In genomic region chr10:90930971-90931841, GRCh38 we compare ENCODE assay signal across 8 cellular contexts. TPM values are rescaled to one million over a fixed set of nuclear protein-coding genes. Genes with fewer than 3 reads are reported as not detected.
DNase-seq lines count a peak whose midpoint lies in the region; ATAC-seq, FAIRE-seq and TF ChIP-seq lines count a peak whose summit lies in the region.

No MANE protein-coding gene starts in this region.

- no peak for TF ChIP-seq POLR2A in K562 (conservative IDR thresholded peaks at IDR 0.05)

- H2AFZ ChIP-seq in K562 (ENCODE audit: low read depth, low read length), result no peak overlapping the region

- FAIRE-seq in K562 (lab: Jason Lieb, UNC), result no peak

- no TSS peak for BruUV-seq in K562 (replicated peaks; lab: Mats Ljungman, UMichigan)

- ATAC-seq in K562 (no peak), GM21381 (IDR thresholded peaks at IDR 0.05; ENCODE audit: unreplicated experiment) (no peak)

- peaks cover 0 to 5% of the 10 kb centered on the region in 2 experiments; a peak in 2 of 5 replicates for H3K27me3 ChIP-seq in K562 (ENCODE audit: control insufficient read depth in 2 of 2, insufficient read depth in 2 of 2, low read length in 2 of 2)
- H3K27me3 ChIP-seq in thymus (ENCODE audit: control insufficient read depth, insufficient read depth), result no peaks in the 10 kb centered on the region

- no peaks in the 10 kb centered on the region for H3K36me3 ChIP-seq in K562 (ENCODE audit: control insufficient read depth, insufficient read depth, low read length)
- no peaks in the 10 kb centered on the region for H3K36me3 ChIP-seq in thymus (ENCODE audit: control insufficient read depth, insufficient read depth)

- no peaks in the 10 kb centered on the region for H3K9me3 ChIP-seq in K562 (replicated peaks; ENCODE audit: control insufficient read depth, insufficient read depth, low read depth, low read length)
- H3K9me3 ChIP-seq in thymus (ENCODE audit: control insufficient read depth), result no peaks in the 10 kb centered on the region

- DNase-seq in HK-2 (ENCODE audit: unreplicated experiment) (peak; percentile 79), K562 (ENCODE audit: extremely low read depth in 1 of 4, low spot score in 3 of 4) (no peak), iris pigment epithelial cell (ENCODE audit: low read depth) (peak; percentile 91), NCI-H345 (lab: John Stamatoyannopoulos, UW) (no peak), D341Med (ENCODE audit: low spot score) (no peak)
- DNase-seq in activated T-cell treated with anti-CD3 and anti-CD28 coated beads, Interleukin-2, amount 50 U/mL, for 24 hours, result no peak

- H3K27ac ChIP-seq in K562 (ENCODE audit: extremely low read depth, low read depth, low read length) (no peak overlapping the region), thymus (ENCODE audit: low read depth) (peak overlapping the region; percentile 84)

- H3K4me1 Mint-ChIP-seq in activated T-cell treated with anti-CD3 and anti-CD28 coated beads, Interleukin-2, amount 50 U/mL, for 24 hours (ENCODE audit: low read depth), result no peaks in the 10 kb centered on the region

- intact Hi-C loops in K562 (cut with micrococcal nuclease), result no loop called here

- H3K4me2 ChIP-seq in K562 (ENCODE audit: insufficient read depth, low read length), result no peak overlapping the region

- WGBS in K562 (ENCODE audit: insufficient coverage, low coverage, missing lambda C conversion rate), result 2% methylated on average over 6 of the region's 6 CpGs
- 62% methylated on average over 6 of the region's 6 CpGs for WGBS in thymus

- in situ Hi-C loops in K562 (cut with MboI), result no loop called here

- TF ChIP-seq EP300 in K562 (IDR thresholded peaks at IDR 0.05; ENCODE audit: low read length), result no peak

- no peak for TF ChIP-seq RAD21 in K562 (CRISPR knock-in tag; conservative IDR thresholded peaks at IDR 0.05 in 1 of 2, IDR thresholded peaks at IDR 0.05 in 1 of 2)

- peaks cover 26% of the 10 kb centered on the region for H3K27me3 Mint-ChIP-seq in activated T-cell treated with anti-CD3 and anti-CD28 coated beads, Interleukin-2, amount 50 U/mL, for 24 hours

- no peak for TF ChIP-seq CTCF in K562 (IDR thresholded peaks at IDR 0.05 in 2 of 3, conservative IDR thresholded peaks at IDR 0.05 in 1 of 3; ENCODE audit: insufficient read depth in 2 of 3, low read depth in 1 of 3, low read length in 3 of 3)

- H3K9me3 Mint-ChIP-seq in activated T-cell treated with anti-CD3 and anti-CD28 coated beads, Interleukin-2, amount 50 U/mL, for 24 hours, result no peaks in the 10 kb centered on the region

- no peaks in the 10 kb centered on the region; a peak in 1 of 5 replicates for H3K4me1 ChIP-seq in K562 (replicated peaks in 1 of 2; ENCODE audit: control insufficient read depth in 2 of 2, insufficient read depth in 2 of 2, low read length in 2 of 2)
- peaks cover 23% of the 10 kb centered on the region for H3K4me1 ChIP-seq in thymus (ENCODE audit: control insufficient read depth, insufficient read depth, low read length)

- CTCF ChIA-PET in K562 (lab: Yijun Ruan, JAX; ENCODE audit: low intra/inter-chr PET ratio), result no interaction called here

- POLR2A ChIA-PET in K562 (lab: Yijun Ruan, JAX), result no interaction called here

- H4K20me1 ChIP-seq in K562 (replicated peaks; ENCODE audit: control insufficient read depth, insufficient read depth, low read length), result no peaks in the 10 kb centered on the region

- no peak overlapping the region for H3K27ac Mint-ChIP-seq in activated T-cell treated with anti-CD3 and anti-CD28 coated beads, Interleukin-2, amount 50 U/mL, for 24 hours

- H3K4me3 Mint-ChIP-seq in activated T-cell treated with anti-CD3 and anti-CD28 coated beads, Interleukin-2, amount 50 U/mL, for 24 hours, result no peak overlapping the region

- no peak overlapping the region for H3K4me3 ChIP-seq in K562
- H3K4me3 ChIP-seq in thymus (ENCODE audit: low read length), result no peak overlapping the region

- H3K9ac ChIP-seq in K562 (ENCODE audit: insufficient read depth in 1 of 2, low read depth in 2 of 2, low read length in 2 of 2), result no peak overlapping the region

- H3K9me1 ChIP-seq in K562 (ENCODE audit: control insufficient read depth, insufficient read depth, low read length), result no peaks in the 10 kb centered on the region

- no peaks in the 10 kb centered on the region for H3K36me3 Mint-ChIP-seq in activated T-cell treated with anti-CD3 and anti-CD28 coated beads, Interleukin-2, amount 50 U/mL, for 24 hours (ENCODE audit: low read depth)

- no peaks in the 10 kb centered on the region for H3K79me2 ChIP-seq in K562 (ENCODE audit: control insufficient read depth, insufficient read depth, low read length)

TF ChIP-seq in K562, 482 proteins besides CTCF, POLR2A, EP300 and RAD21:
- TF ChIP-seq SP1 (CRISPR knock-in tag; IDR thresholded peaks at IDR 0.05) (no peak), RBM39 (optimal IDR thresholded peaks at IDR 0.05; ENCODE audit: low read depth, low read length) (no peak), GABPB2 (CRISPR knock-in tag; conservative IDR thresholded peaks at IDR 0.05) (no peak), RFX1 (IDR thresholded peaks at IDR 0.05) (peak; percentile 24), GABPA (tag; conservative IDR thresholded peaks at IDR 0.05; ENCODE audit: low read depth) (peak; percentile 58), NR2C2 (CRISPR knock-in tag; IDR thresholded peaks at IDR 0.05) (no peak), NR2C2 (tag; IDR thresholded peaks at IDR 0.05) (peak; percentile 52; the same call in 1 of the 2 replicates)

RNA-seq across cellular contexts. Expression of gene ANKRD1, which starts 10.3 kb away (rescaled TPM):
- total RNA-seq in K562 (2011; cell fraction: chromatin; rRNA removed; ENCODE audit: low replicate concordance), result not detected in 2 replicates
- total RNA-seq in K562 (2011; cell fraction: nucleolus; rRNA removed), result not detected in 2 replicates
- total RNA-seq in K562 (2011; cell fraction: nucleoplasm; rRNA removed), result not detected in 2 replicates
- not detected in 2 replicates for total RNA-seq in K562 (2014; rRNA removed)
- not detected in 2 replicates for total RNA-seq in K562 (2014; rRNA removed; fragmentation: Illumina TruSeq; extraction: Trizol)
- total RNA-seq in K562 (2015; rRNA removed; fragmentation: Illumina TruSeq; extraction: Trizol), result not detected in 2 replicates
- not detected in 2 replicates for total RNA-seq in K562 (2021)
- not detected in 2 replicates for polyA plus RNA-seq in K562 (2011; rRNA removed)
- polyA plus RNA-seq in K562 (2011; cell fraction: cytosol; rRNA removed), result 0.06 TPM in 2 replicates
- polyA plus RNA-seq in K562 (2011; cell fraction: nucleus; rRNA removed), result not detected in 2 replicates
- not detected in 2 replicates for polyA plus RNA-seq in K562 (2012)
- polyA plus RNA-seq in K562 (2014; fragmentation: Illumina TruSeq; extraction: Trizol), result not detected in 2 replicates
- polyA plus RNA-seq in K562 (2014; fragmentation: Nextera tagmentation; extraction: Ambion mirVana), result not detected
- not detected in 2 replicates for polyA plus RNA-seq in K562 (2014; rRNA removed)
- not detected in 2 replicates for polyA minus RNA-seq in K562 (2011; rRNA and poly(A)+ RNA removed)
- polyA minus RNA-seq in K562 (2011; cell fraction: cytosol; rRNA and poly(A)+ RNA removed), result not detected in 2 replicates
- not detected in 2 replicates for polyA minus RNA-seq in K562 (2011; cell fraction: nucleus; rRNA and poly(A)+ RNA removed)
- 27.4 TPM for polyA plus RNA-seq in thymus

RNA-seq across cellular contexts. Expression of gene RPP30, which starts 59.4 kb away (rescaled TPM):
- total RNA-seq in K562 (2011; cell fraction: chromatin; rRNA removed; ENCODE audit: low replicate concordance), result 16.7 and 25.5 TPM in 2 replicates
- total RNA-seq in K562 (2011; cell fraction: nucleolus; rRNA removed), result 9.7 and 14.6 TPM in 2 replicates
- 14.4 and 29.3 TPM in 2 replicates for total RNA-seq in K562 (2011; cell fraction: nucleoplasm; rRNA removed)
- total RNA-seq in K562 (2014; rRNA removed) (37.3 and 48.8 TPM in 2 replicates), K562 (2014; rRNA removed; fragmentation: Illumina TruSeq; extraction: Trizol) (69.1 and 80.5 TPM in 2 replicates), K562 (2015; rRNA removed; fragmentation: Illumina TruSeq; extraction: Trizol) (64.1 and 73.3 TPM in 2 replicates), K562 (2021) (52.5 and 53.4 TPM in 2 replicates)
- polyA plus RNA-seq in K562 (2011; rRNA removed) (45.8 and 63.4 TPM in 2 replicates), K562 (2014; fragmentation: Illumina TruSeq; extraction: Trizol) (59.8 and 76.2 TPM in 2 replicates), K562 (2014; fragmentation: Nextera tagmentation; extraction: Ambion mirVana) (100 to 1,000 TPM; 166 to 170 TPM), K562 (2014; rRNA removed) (63.9 and 76.3 TPM in 2 replicates), thymus (47.1 TPM)
- 16.2 and 22.3 TPM in 2 replicates for polyA plus RNA-seq in K562 (2011; cell fraction: cytosol; rRNA removed)
- polyA plus RNA-seq in K562 (2011; cell fraction: nucleus; rRNA removed), result 23.6 and 30.5 TPM in 2 replicates
- polyA plus RNA-seq in K562 (2012), result 44.8 and 62.8 TPM in 2 replicates
- 48.9 and 61.4 TPM in 2 replicates for polyA minus RNA-seq in K562 (2011; rRNA and poly(A)+ RNA removed)
- polyA minus RNA-seq in K562 (2011; cell fraction: cytosol; rRNA and poly(A)+ RNA removed), result 18.7 and 21.3 TPM in 2 replicates
- polyA minus RNA-seq in K562 (2011; cell fraction: nucleus; rRNA and poly(A)+ RNA removed), result 12.9 and 18.4 TPM in 2 replicates

Comparison
In these comparisons a context has a peak if more than half of its experiments do, and no peak if none do; other contexts are left out.
1. DNase-seq: peak in HK-2 (single experiment) and iris pigment epithelial cell (single experiment); none in K562 (0 of 4), NCI-H345 (single experiment), activated T-cell treated with anti-CD3 and anti-CD28 coated beads, Interleukin-2, amount 50 U/mL, for 24 hours (single experiment) and D341Med (single experiment).
2. RNA of gene ANKRD1, which starts 10.3 kb away (polyA plus RNA-seq): 27.4 TPM in thymus (single experiment); 0.06 TPM in K562; every median in the first group is over 10 times any median in the second.